10 cellular contexts compared by ENCODE assay signal in genomic region chr1:119139393-119139792, GRCh38. TPM values are rescaled to one million over a fixed set of nuclear protein-coding genes. Genes with fewer than 3 reads are reported as not detected.
DNase-seq lines count a peak whose midpoint lies in the region; ATAC-seq and TF ChIP-seq lines count a peak whose summit lies in the region.
"Had no signal": no experiment of that assay in that cellular context is flagged by ENCODE, and none has a peak within 500 bp of the region (broad histone marks: within the 10 kb centered on the region; RNA-seq: fewer than 3 reads in every experiment).

No MANE protein-coding gene starts in this region.

- H3K27ac Mint-ChIP-seq in stimulated activated naive CD8-positive, alpha-beta T cell treated with anti-CD3 and anti-CD28 coated beads, Interleukin-15, amount 100 ng/mL, for 72 hours = no peak overlapping the region
- H3K27ac Mint-ChIP-seq in HFFc6 = no peak overlapping the region
- H3K27ac Mint-ChIP-seq: activated naive CD8-positive, alpha-beta T cell treated with anti-CD3 and anti-CD28 coated beads, Interleukin-2, amount 10 ng/mL, durations not matched to agents 7 days and 5 days; stimulated activated naive CD8-positive, alpha-beta T cell treated with anti-CD3 and anti-CD28 coated beads, Interleukin-15, Interleukin-2, amounts not matched to agents 100 ng/mL and 50 ng/mL, for 24 hours had no signal

- TF ChIP-seq CTCF in HFF-Myc (IDR thresholded peaks at IDR 0.05; ENCODE audit: low read depth, low read length, missing control alignments) = no peak
- TF ChIP-seq CTCF in foreskin fibroblast (IDR thresholded peaks at IDR 0.05; ENCODE audit: low read depth, low read length) = no peak
- TF ChIP-seq CTCF in HFFc6 (IDR thresholded peaks at IDR 0.05) = no peak
- TF ChIP-seq CTCF in omental fat pad (IDR thresholded peaks at IDR 0.05) = no peak

- peaks cover 20% of the 10 kb centered on the region for H3K4me1 Mint-ChIP-seq in stimulated activated naive CD8-positive, alpha-beta T cell treated with anti-CD3 and anti-CD28 coated beads, Interleukin-15, amount 100 ng/mL, for 72 hours
- peaks cover 46% of the 10 kb centered on the region for H3K4me1 Mint-ChIP-seq in HFFc6 (ENCODE audit: low read depth)

- peaks cover 8% of the 10 kb centered on the region; the same call in 1 of the 2 replicates for H3K36me3 Mint-ChIP-seq in HFFc6 (ENCODE audit: low read depth)

- H3K9me3 Mint-ChIP-seq in stimulated activated naive CD8-positive, alpha-beta T cell treated with anti-CD3 and anti-CD28 coated beads, Interleukin-15, amount 100 ng/mL, for 72 hours = no peaks in the 10 kb centered on the region
- no peaks in the 10 kb centered on the region for H3K9me3 Mint-ChIP-seq in HFFc6
- H3K9me3 Mint-ChIP-seq: activated naive CD8-positive, alpha-beta T cell treated with anti-CD3 and anti-CD28 coated beads, Interleukin-2, amount 10 ng/mL, durations not matched to agents 7 days and 5 days; stimulated activated naive CD8-positive, alpha-beta T cell treated with anti-CD3 and anti-CD28 coated beads, Interleukin-15, Interleukin-2, amounts not matched to agents 100 ng/mL and 50 ng/mL, for 24 hours had no signal

- H3K4me3 Mint-ChIP-seq in stimulated activated naive CD8-positive, alpha-beta T cell treated with anti-CD3 and anti-CD28 coated beads, Interleukin-15, amount 100 ng/mL, for 72 hours = no peak overlapping the region
- H3K4me3 Mint-ChIP-seq in HFFc6 = no peak overlapping the region
- H3K4me3 Mint-ChIP-seq: activated naive CD8-positive, alpha-beta T cell treated with anti-CD3 and anti-CD28 coated beads, Interleukin-2, amount 10 ng/mL, durations not matched to agents 7 days and 5 days; stimulated activated naive CD8-positive, alpha-beta T cell treated with anti-CD3 and anti-CD28 coated beads, Interleukin-15, Interleukin-2, amounts not matched to agents 100 ng/mL and 50 ng/mL, for 24 hours had no signal

- no peak overlapping the region for H3K27ac ChIP-seq in SK-N-MC

- peaks cover 3% of the 10 kb centered on the region; the same call in 1 of the 2 replicates for H3K36me3 ChIP-seq in SK-N-MC (ENCODE audit: insufficient read depth, low read length)

- ATAC-seq in stimulated activated naive CD8-positive, alpha-beta T cell treated with anti-CD3 and anti-CD28 coated beads, Interleukin-15, amount 100 ng/mL, for 72 hours = peak; percentile 31
- no peak for ATAC-seq in omental fat pad (ENCODE audit: low FRiP score)

- H3K27me3 Mint-ChIP-seq in stimulated activated naive CD8-positive, alpha-beta T cell treated with anti-CD3 and anti-CD28 coated beads, Interleukin-15, amount 100 ng/mL, for 72 hours = no peaks in the 10 kb centered on the region
- H3K27me3 Mint-ChIP-seq in HFFc6 (ENCODE audit: insufficient read depth) = no peaks in the 10 kb centered on the region
- H3K27me3 Mint-ChIP-seq: activated naive CD8-positive, alpha-beta T cell treated with anti-CD3 and anti-CD28 coated beads, Interleukin-2, amount 10 ng/mL, durations not matched to agents 7 days and 5 days; stimulated activated naive CD8-positive, alpha-beta T cell treated with anti-CD3 and anti-CD28 coated beads, Interleukin-15, Interleukin-2, amounts not matched to agents 100 ng/mL and 50 ng/mL, for 24 hours had no signal

- H3K9me3 ChIP-seq in SK-N-MC (ENCODE audit: low read depth, low read length) = no peaks in the 10 kb centered on the region

- H3K9ac ChIP-seq in SK-N-MC (ENCODE audit: insufficient read length) = peak overlapping the region; percentile 97

- peak; percentile 32 for DNase-seq in NCI-H345 (lab: John Stamatoyannopoulos, UW)
- DNase-seq in NCI-H345 treated with DMSO at 0.1 percent for 48 hours (lab: John Stamatoyannopoulos, UW; ENCODE audit: unreplicated experiment) = no peak
- DNase-seq in HFF-Myc (ENCODE audit: extremely low read depth, low read depth) = no peak
- DNase-seq in SK-N-MC (ENCODE audit: low read depth, low spot score) = no peak
- no peak for DNase-seq in foreskin fibroblast
- peak; percentile 10 to 23 for DNase-seq in stimulated activated naive CD8-positive, alpha-beta T cell treated with anti-CD3 and anti-CD28 coated beads, Interleukin-15, amount 100 ng/mL, for 72 hours
- DNase-seq in HFFc6 = no peak
- DNase-seq in omental fat pad (ENCODE audit: low spot score) = no peak
- DNase-seq: activated naive CD8-positive, alpha-beta T cell treated with anti-CD3 and anti-CD28 coated beads, Interleukin-2, amount 10 ng/mL, durations not matched to agents 7 days and 5 days had no signal

- H3K4me3 ChIP-seq in HFF-Myc (replicated peaks; ENCODE audit: low read depth, low read length) = peak overlapping the region; percentile 75
- H3K4me3 ChIP-seq in SK-N-MC = peak overlapping the region; percentile 86
- H3K4me3 ChIP-seq in foreskin fibroblast (ENCODE audit: low read depth in 1 of 2, low read length in 2 of 2) = peak overlapping the region; percentile 48 to 72

RNA-seq across cellular contexts. Expression of gene WARS2, which starts 1.1 kb away (rescaled TPM):
- total RNA-seq in HFFc6 (2021; fragmentation: NEBNext Ultra II Directional; extraction: Animal tissue kit (Norgen Biotek cat#: 25700)) = 10 to 100 TPM; 10.5 to 14.8 (median 12.9) TPM
- 10 to 100 TPM; 16.9 to 20.9 (median 18.9) TPM for total RNA-seq in omental fat pad

Comparison
In these comparisons a context has a peak if more than half of its experiments do, and no peak if none do; other contexts are left out.
1. DNase-seq: peak in NCI-H345 (single experiment) and stimulated activated naive CD8-positive, alpha-beta T cell treated with anti-CD3 and anti-CD28 coated beads, Interleukin-15, amount 100 ng/mL, for 72 hours (2 of 2); none in NCI-H345 treated with DMSO at 0.1 percent for 48 hours (single experiment), HFF-Myc (single experiment), SK-N-MC (single experiment), foreskin fibroblast (0 of 2), HFFc6 (single experiment) and omental fat pad (single experiment).
2. Peak in every context shown above with its lines, with median percentiles within 50 percentile points of each other: H3K4me3 ChIP-seq.